1 cellular context compared by ENCODE assay signal in the genomic region with DNA sequence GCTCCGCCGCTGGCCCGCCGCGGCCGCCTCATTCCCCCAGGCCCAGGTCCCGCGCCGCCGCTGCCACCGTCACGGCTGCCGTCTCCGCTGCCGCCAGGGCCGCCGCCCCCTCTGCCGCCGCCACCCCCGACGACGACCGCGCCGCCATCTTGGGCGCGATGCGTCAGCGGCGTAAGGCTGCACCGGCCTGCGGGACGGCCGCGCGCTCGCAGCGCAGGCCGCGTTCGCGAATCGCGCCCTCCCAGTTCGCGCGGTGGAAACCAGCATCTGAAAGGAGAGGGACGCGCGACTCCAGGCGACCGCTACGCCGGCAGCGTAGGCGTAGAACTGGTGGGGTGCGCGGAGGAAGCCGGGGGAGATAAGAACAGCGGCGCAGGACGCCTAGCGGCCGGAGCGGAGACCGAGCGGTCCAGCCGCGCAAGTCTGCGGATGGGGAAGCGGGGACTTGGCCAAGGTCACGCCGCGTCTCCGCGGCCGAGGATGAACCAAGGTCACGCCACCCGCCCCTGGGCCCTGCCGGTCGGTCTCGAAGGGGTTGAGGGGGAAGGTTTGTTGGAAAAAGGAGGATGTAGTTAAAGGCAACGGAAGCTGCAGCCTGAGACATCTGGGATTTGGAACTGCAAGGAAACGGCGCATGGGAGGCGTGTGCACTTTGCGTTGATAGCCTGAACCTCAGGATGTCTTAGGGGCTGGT.
TF ChIP-seq lines count a peak whose summit lies in the region.

TSS of gene NUDT3 (minus strand) at position 173 of the 694 bp plus-strand sequence. CDS start 307 bp downstream, outside the sequence.

TF ChIP-seq in HepG2, 621 proteins besides CTCF, POLR2A, EP300 and RAD21 (continued from another document):
- TF ChIP-seq SOX13 (IDR thresholded peaks at IDR 0.05) (no peak), SOX13 (CRISPR knock-in tag; conservative IDR thresholded peaks at IDR 0.05 in 1 of 2, IDR thresholded peaks at IDR 0.05 in 1 of 2) (peak in 1 of 2 experiments; percentile 61; a peak in 2 of 4 replicates), CBFB (CRISPR knock-in tag; IDR thresholded peaks at IDR 0.05) (peak; percentile 82; the same call in 1 of the 2 replicates), SMARCC2 (IDR thresholded peaks at IDR 0.05) (no peak), ZNF44 (CRISPR knock-in tag; IDR thresholded peaks at IDR 0.05) (peak; percentile 48; the same call in 1 of the 2 replicates), STAT5B (CRISPR knock-in tag; IDR thresholded peaks at IDR 0.05) (no peak; the same call in 1 of the 2 replicates)
